ENCODE assay signal across 1 cellular context in the genomic region with DNA sequence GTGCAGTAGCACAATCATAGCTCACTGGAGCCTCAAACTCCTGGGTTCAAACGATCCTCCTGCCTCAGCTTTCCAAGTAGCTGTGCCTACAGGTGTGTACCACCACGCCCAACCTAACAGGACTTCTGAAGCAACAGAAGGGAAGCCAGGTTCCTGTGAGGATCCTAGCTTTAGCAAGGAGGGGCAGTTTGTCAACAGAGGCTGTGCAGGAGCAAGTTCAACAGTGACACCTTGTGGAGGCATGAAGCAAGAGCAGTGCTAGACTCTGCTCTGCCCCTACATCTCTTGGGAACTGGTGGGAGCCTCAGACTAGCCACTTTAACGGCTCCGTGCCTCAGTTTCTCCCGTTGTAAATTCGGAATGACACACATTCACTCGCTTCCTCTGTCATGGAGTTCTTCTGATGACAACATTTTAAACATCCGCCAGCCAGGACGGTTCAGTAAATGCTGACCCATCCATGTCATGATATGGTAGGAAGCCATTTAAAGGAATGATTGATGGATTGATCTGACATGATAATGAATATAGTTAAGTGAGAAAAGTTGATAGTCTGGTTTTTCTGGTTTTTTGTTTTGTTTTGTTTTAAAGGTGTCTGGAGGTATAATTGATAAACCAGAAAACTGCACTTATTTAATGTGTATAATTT.
TF ChIP-seq lines count a peak whose summit lies in the region.

No MANE protein-coding gene starts in this region.

TF ChIP-seq in HepG2, 621 proteins besides CTCF, POLR2A, EP300 and RAD21 (continued from another document and continues in another):
- TF ChIP-seq, protein P1, sequence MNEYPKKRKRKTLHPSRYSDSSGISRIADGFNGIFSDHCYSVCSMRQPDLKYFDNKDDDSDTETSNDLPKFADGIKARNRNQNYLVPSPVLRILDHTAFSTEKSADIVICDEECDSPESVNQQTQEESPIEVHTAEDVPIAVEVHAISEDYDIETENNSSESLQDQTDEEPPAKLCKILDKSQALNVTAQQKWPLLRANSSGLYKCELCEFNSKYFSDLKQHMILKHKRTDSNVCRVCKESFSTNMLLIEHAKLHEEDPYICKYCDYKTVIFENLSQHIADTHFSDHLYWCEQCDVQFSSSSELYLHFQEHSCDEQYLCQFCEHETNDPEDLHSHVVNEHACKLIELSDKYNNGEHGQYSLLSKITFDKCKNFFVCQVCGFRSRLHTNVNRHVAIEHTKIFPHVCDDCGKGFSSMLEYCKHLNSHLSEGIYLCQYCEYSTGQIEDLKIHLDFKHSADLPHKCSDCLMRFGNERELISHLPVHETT (CRISPR knock-in tag; conservative IDR thresholded peaks at IDR 0.05): no peak
- TF ChIP-seq IRX3 (CRISPR knock-in tag; IDR thresholded peaks at IDR 0.05; ENCODE audit: borderline replicate concordance, low read depth) (no peak), ZSCAN25 (CRISPR knock-in tag; IDR thresholded peaks at IDR 0.05) (no peak), RARA (CRISPR knock-in tag; IDR thresholded peaks at IDR 0.05) (no peak), ZNF878 (CRISPR knock-in tag; IDR thresholded peaks at IDR 0.05) (no peak), MAFK (conservative IDR thresholded peaks at IDR 0.05 in 1 of 2, IDR thresholded peaks at IDR 0.05 in 1 of 2; ENCODE audit: low read length in 2 of 2) (no peak), FIP1L1 (IDR thresholded peaks at IDR 0.05; ENCODE audit: borderline replicate concordance, insufficient read depth, low read depth, low read length) (no peak), ZNF264 (CRISPR knock-in tag; IDR thresholded peaks at IDR 0.05) (no peak), HOXA9 (CRISPR knock-in tag; IDR thresholded peaks at IDR 0.05; ENCODE audit: borderline replicate concordance) (no peak), MZF1 (CRISPR knock-in tag; IDR thresholded peaks at IDR 0.05; ENCODE audit: borderline replicate concordance) (no peak), EEA1 (CRISPR knock-in tag; IDR thresholded peaks at IDR 0.05; ENCODE audit: borderline replicate concordance) (no peak), MEIS2 (CRISPR knock-in tag; IDR thresholded peaks at IDR 0.05) (peak; percentile 34; the same call in 1 of the 2 replicates), SP140L (CRISPR knock-in tag; IDR thresholded peaks at IDR 0.05; ENCODE audit: borderline replicate concordance) (no peak), CREB1 (IDR thresholded peaks at IDR 0.05) (no peak), CREB1 (CRISPR knock-in tag; IDR thresholded peaks at IDR 0.05) (no peak), ISL2 (CRISPR knock-in tag; IDR thresholded peaks at IDR 0.05) (no peak), ZNF850 (CRISPR knock-in tag; conservative IDR thresholded peaks at IDR 0.05) (no peak), ZNF282 (IDR thresholded peaks at IDR 0.05; ENCODE audit: partially characterized antibody) (no peak), ZNF33A (CRISPR knock-in tag; IDR thresholded peaks at IDR 0.05; ENCODE audit: borderline replicate concordance) (no peak), ARID2 (CRISPR knock-in tag; IDR thresholded peaks at IDR 0.05; ENCODE audit: borderline replicate concordance) (no peak), ZEB1 (IDR thresholded peaks at IDR 0.05; ENCODE audit: insufficient replicate concordance, low read depth) (no peak), CBFB (CRISPR knock-in tag; IDR thresholded peaks at IDR 0.05) (no peak), ZNF7 (CRISPR knock-in tag; IDR thresholded peaks at IDR 0.05) (no peak), GTF3A (CRISPR knock-in tag; conservative IDR thresholded peaks at IDR 0.05) (0 out of 2 replicates have a peak, but pooled peaks have one; percentile 49), ZNF326 (CRISPR knock-in tag; IDR thresholded peaks at IDR 0.05; ENCODE audit: borderline replicate concordance) (no peak), ETV6 (CRISPR knock-in tag; conservative IDR thresholded peaks at IDR 0.05) (no peak; the same call in 1 of the 2 replicates), ZNF607 (CRISPR knock-in tag; IDR thresholded peaks at IDR 0.05; ENCODE audit: borderline replicate concordance) (0 out of 2 replicates have a peak, but pooled peaks have one; percentile 30), POLR2G (IDR thresholded peaks at IDR 0.05; ENCODE audit: low read depth, low read length) (no peak), ZNF143 (CRISPR knock-in tag; IDR thresholded peaks at IDR 0.05) (peak; percentile 36; the same call in 1 of the 2 replicates), PHF5A (CRISPR knock-in tag; IDR thresholded peaks at IDR 0.05; ENCODE audit: low read depth, unreplicated experiment) (no peak), NFKBIZ (CRISPR knock-in tag; IDR thresholded peaks at IDR 0.05) (no peak), ZSCAN21 (CRISPR knock-in tag; IDR thresholded peaks at IDR 0.05; ENCODE audit: borderline replicate concordance) (no peak), ZSCAN30 (CRISPR knock-in tag; IDR thresholded peaks at IDR 0.05) (no peak)
- TF ChIP-seq, protein P2, sequence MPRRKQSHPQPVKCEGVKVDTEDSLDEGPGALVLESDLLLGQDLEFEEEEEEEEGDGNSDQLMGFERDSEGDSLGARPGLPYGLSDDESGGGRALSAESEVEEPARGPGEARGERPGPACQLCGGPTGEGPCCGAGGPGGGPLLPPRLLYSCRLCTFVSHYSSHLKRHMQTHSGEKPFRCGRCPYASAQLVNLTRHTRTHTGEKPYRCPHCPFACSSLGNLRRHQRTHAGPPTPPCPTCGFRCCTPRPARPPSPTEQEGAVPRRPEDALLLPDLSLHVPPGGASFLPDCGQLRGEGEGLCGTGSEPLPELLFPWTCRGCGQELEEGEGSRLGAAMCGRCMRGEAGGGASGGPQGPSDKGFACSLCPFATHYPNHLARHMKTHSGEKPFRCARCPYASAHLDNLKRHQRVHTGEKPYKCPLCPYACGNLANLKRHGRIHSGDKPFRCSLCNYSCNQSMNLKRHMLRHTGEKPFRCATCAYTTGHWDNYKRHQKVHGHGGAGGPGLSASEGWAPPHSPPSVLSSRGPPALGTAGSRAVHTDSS (CRISPR knock-in tag; conservative IDR thresholded peaks at IDR 0.05): 0 out of 2 replicates have a peak, but pooled peaks have one; percentile 74
- TF ChIP-seq, protein P3, sequence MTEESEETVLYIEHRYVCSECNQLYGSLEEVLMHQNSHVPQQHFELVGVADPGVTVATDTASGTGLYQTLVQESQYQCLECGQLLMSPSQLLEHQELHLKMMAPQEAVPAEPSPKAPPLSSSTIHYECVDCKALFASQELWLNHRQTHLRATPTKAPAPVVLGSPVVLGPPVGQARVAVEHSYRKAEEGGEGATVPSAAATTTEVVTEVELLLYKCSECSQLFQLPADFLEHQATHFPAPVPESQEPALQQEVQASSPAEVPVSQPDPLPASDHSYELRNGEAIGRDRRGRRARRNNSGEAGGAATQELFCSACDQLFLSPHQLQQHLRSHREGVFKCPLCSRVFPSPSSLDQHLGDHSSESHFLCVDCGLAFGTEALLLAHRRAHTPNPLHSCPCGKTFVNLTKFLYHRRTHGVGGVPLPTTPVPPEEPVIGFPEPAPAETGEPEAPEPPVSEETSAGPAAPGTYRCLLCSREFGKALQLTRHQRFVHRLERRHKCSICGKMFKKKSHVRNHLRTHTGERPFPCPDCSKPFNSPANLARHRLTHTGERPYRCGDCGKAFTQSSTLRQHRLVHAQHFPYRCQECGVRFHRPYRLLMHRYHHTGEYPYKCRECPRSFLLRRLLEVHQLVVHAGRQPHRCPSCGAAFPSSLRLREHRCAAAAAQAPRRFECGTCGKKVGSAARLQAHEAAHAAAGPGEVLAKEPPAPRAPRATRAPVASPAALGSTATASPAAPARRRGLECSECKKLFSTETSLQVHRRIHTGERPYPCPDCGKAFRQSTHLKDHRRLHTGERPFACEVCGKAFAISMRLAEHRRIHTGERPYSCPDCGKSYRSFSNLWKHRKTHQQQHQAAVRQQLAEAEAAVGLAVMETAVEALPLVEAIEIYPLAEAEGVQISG (CRISPR knock-in tag; IDR thresholded peaks at IDR 0.05): no peak
- TF ChIP-seq, protein P4, sequence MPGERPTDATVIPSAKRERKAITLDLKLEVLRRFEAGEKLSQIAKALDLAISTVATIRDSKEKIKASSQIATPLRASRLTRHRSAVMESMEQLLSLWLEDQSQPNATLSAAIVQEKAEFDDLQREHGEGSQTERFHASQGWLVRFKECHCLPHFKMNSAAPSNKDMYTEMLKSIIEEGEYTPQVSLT (CRISPR knock-in tag; IDR thresholded peaks at IDR 0.05; ENCODE audit: borderline replicate concordance, low read depth): no peak
- TF ChIP-seq, protein P5, sequence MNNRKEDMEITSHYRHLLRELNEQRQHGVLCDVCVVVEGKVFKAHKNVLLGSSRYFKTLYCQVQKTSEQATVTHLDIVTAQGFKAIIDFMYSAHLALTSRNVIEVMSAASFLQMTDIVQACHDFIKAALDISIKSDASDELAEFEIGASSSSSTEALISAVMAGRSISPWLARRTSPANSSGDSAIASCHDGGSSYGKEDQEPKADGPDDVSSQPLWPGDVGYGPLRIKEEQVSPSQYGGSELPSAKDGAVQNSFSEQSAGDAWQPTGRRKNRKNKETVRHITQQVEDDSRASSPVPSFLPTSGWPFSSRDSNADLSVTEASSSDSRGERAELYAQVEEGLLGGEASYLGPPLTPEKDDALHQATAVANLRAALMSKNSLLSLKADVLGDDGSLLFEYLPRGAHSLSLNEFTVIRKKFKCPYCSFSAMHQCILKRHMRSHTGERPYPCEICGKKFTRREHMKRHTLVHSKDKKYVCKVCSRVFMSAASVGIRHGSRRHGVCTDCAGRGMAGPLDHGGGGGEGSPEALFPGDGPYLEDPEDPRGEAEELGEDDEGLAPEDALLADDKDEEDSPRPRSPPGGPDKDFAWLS (CRISPR knock-in tag; IDR thresholded peaks at IDR 0.05; ENCODE audit: borderline replicate concordance): no peak
- TF ChIP-seq, protein P6, sequence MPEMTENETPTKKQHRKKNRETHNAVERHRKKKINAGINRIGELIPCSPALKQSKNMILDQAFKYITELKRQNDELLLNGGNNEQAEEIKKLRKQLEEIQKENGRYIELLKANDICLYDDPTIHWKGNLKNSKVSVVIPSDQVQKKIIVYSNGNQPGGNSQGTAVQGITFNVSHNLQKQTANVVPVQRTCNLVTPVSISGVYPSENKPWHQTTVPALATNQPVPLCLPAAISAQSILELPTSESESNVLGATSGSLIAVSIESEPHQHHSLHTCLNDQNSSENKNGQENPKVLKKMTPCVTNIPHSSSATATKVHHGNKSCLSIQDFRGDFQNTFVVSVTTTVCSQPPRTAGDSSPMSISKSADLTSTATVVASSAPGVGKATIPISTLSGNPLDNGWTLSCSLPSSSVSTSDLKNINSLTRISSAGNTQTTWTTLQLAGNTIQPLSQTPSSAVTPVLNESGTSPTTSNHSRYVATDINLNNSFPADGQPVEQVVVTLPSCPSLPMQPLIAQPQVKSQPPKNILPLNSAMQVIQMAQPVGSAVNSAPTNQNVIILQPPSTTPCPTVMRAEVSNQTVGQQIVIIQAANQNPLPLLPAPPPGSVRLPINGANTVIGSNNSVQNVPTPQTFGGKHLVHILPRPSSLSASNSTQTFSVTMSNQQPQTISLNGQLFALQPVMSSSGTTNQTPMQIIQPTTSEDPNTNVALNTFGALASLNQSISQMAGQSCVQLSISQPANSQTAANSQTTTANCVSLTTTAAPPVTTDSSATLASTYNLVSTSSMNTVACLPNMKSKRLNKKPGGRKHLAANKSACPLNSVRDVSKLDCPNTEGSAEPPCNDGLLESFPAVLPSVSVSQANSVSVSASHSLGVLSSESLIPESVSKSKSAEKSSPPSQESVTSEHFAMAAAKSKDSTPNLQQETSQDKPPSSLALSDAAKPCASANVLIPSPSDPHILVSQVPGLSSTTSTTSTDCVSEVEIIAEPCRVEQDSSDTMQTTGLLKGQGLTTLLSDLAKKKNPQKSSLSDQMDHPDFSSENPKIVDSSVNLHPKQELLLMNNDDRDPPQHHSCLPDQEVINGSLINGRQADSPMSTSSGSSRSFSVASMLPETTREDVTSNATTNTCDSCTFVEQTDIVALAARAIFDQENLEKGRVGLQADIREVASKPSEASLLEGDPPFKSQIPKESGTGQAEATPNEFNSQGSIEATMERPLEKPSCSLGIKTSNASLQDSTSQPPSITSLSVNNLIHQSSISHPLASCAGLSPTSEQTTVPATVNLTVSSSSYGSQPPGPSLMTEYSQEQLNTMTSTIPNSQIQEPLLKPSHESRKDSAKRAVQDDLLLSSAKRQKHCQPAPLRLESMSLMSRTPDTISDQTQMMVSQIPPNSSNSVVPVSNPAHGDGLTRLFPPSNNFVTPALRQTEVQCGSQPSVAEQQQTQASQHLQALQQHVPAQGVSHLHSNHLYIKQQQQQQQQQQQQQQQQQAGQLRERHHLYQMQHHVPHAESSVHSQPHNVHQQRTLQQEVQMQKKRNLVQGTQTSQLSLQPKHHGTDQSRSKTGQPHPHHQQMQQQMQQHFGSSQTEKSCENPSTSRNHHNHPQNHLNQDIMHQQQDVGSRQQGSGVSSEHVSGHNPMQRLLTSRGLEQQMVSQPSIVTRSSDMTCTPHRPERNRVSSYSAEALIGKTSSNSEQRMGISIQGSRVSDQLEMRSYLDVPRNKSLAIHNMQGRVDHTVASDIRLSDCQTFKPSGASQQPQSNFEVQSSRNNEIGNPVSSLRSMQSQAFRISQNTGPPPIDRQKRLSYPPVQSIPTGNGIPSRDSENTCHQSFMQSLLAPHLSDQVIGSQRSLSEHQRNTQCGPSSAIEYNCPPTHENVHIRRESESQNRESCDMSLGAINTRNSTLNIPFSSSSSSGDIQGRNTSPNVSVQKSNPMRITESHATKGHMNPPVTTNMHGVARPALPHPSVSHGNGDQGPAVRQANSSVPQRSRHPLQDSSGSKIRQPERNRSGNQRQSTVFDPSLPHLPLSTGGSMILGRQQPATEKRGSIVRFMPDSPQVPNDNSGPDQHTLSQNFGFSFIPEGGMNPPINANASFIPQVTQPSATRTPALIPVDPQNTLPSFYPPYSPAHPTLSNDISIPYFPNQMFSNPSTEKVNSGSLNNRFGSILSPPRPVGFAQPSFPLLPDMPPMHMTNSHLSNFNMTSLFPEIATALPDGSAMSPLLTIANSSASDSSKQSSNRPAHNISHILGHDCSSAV (CRISPR knock-in tag; IDR thresholded peaks at IDR 0.05; ENCODE audit: borderline replicate concordance): no peak
- TF ChIP-seq, protein P7, sequence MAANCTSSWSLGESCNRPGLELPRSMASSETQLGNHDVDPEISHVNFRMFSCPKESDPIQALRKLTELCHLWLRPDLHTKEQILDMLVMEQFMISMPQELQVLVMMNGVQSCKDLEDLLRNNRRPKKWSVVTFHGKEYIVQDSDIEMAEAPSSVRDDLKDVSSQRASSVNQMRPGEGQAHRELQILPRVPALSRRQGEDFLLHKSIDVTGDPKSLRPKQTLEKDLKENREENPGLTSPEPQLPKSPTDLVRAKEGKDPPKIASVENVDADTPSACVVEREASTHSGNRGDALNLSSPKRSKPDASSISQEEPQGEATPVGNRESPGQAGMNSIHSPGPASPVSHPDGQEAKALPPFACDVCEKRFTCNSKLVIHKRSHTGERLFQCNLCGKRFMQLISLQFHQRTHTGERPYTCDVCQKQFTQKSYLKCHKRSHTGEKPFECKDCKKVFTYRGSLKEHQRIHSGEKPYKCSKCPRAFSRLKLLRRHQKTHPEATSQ (CRISPR knock-in tag; IDR thresholded peaks at IDR 0.05; ENCODE audit: borderline replicate concordance): no peak
- TF ChIP-seq, protein P8, sequence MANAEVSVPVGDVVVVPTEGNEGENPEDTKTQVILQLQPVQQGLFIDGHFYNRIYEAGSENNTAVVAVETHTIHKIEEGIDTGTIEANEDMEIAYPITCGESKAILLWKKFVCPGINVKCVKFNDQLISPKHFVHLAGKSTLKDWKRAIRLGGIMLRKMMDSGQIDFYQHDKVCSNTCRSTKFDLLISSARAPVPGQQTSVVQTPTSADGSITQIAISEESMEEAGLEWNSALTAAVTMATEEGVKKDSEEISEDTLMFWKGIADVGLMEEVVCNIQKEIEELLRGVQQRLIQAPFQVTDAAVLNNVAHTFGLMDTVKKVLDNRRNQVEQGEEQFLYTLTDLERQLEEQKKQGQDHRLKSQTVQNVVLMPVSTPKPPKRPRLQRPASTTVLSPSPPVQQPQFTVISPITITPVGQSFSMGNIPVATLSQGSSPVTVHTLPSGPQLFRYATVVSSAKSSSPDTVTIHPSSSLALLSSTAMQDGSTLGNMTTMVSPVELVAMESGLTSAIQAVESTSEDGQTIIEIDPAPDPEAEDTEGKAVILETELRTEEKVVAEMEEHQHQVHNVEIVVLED (CRISPR knock-in tag; IDR thresholded peaks at IDR 0.05; ENCODE audit: borderline replicate concordance): no peak
